In the genomic region with DNA sequence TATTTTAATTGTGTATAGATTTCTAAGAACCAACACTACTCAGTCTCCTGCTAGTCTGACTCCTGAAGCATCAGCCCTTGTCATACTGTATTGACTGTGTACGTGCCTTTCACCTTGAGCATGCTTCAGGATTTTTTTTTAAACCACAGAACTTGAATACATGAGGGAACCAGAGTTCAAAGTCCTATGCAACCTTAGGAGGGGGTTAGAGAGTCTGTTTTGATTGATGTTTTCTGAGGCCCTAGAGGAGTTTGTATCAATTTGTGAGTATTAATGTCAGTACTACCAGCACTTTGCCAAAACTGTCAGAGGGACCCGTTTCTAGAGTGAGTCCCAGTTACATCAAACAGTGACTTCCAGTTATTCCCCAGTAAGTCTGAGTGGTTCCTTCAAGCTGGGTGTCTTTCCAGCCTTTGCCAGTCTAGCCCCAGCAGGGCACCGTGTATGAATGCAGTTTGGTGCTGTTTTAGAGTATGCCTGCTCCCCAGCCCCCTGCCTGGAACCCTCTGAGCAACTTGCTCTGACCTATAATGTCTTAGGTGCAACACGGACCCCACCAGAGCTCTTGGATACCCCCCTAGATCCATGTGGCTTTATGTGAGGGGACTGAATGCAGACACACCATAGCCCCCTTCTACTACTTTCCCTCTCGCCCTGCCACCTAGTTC, we compare ENCODE assay signal across 14 cellular contexts. TPM values are rescaled to one million over a fixed set of nuclear protein-coding genes. Genes with fewer than 3 reads are reported as not detected.
DNase-seq lines count a peak whose midpoint lies in the region; ATAC-seq, FAIRE-seq and TF ChIP-seq lines count a peak whose summit lies in the region.
"Had no signal": no experiment of that assay in that cellular context is flagged by ENCODE, and none has a peak within 500 bp of the region (broad histone marks: within the 10 kb centered on the region; RNA-seq: fewer than 3 reads in every experiment).

No MANE protein-coding gene starts in this region.

- 80% methylated on average over 5 of the region's 5 CpGs for WGBS in A549 (ENCODE audit: missing lambda C conversion rate)
- 94% methylated on average over 4 of the region's 5 CpGs for WGBS in mammary epithelial cell (ENCODE audit: low coverage, missing lambda C conversion rate)
- WGBS in mesodermal cell (ENCODE audit: insufficient coverage in 2 of 2), 2 experiments, result 93 to 96% methylated on average over 2 to 3 of the region's 5 CpGs

- H2AFZ ChIP-seq in mammary epithelial cell (ENCODE audit: low read depth, low read length), result no peak overlapping the region

- H3K4me1 ChIP-seq in A549 (peaks cover 30% of the 10 kb centered on the region), mammary epithelial cell (ENCODE audit: insufficient read depth, low read length) (peaks cover 28% of the 10 kb centered on the region), mesodermal cell (ENCODE audit: control insufficient read depth, insufficient read depth, low read length, poor library complexity, severe bottlenecking) (peaks cover 27% of the 10 kb centered on the region)

- H3K9ac ChIP-seq in mammary epithelial cell (ENCODE audit: insufficient read depth, low read length), result no peak overlapping the region

- BruUV-seq in mammary epithelial cell (replicated peaks; lab: Mats Ljungman, UMichigan), result TSS peak; percentile 21

- no peak for TF ChIP-seq RAD21 in A549 (conservative IDR thresholded peaks at IDR 0.05 in 1 of 2, IDR thresholded peaks at IDR 0.05 in 1 of 2)

- H4K20me1 ChIP-seq in mammary epithelial cell (ENCODE audit: insufficient read depth, low read length), result peaks cover 3% of the 10 kb centered on the region

- H3K4me3 ChIP-seq in A549 (no peak overlapping the region), mammary epithelial cell (replicated peaks in 1 of 3; ENCODE audit: insufficient read depth in 1 of 3, low read depth in 2 of 3, low read length in 3 of 3) (no peak overlapping the region), mesodermal cell (ENCODE audit: extremely low read depth, insufficient read depth, low read length, poor library complexity, severe bottlenecking) (no peak overlapping the region)

- CTCF ChIA-PET in A549 (lab: Yijun Ruan, JAX) (interaction anchor here (0.7 to 2.3 kb wide), 9 partner anchors 8 to 400 kb away, joined by 3 to 13 read pairs (median 4); partner anchors contain the start of gene TP53INP2), mammary epithelial cell (lab: Charles Lee; ENCODE audit: low non-redundant PET) (no interaction called here)

- intact Hi-C loops in mammary epithelial cell (cut with micrococcal nuclease), result loop anchor here (1.0 kb wide), 1 partner anchor 452 kb away; no protein-coding TSS in a partner anchor

- H3K79me2 ChIP-seq in mammary epithelial cell (ENCODE audit: insufficient read depth, low read length), result no peaks in the 10 kb centered on the region

- dilution Hi-C loops in mammary epithelial cell (cut with HindIII; ENCODE audit: low sequenced_read_pairs), result loop anchor here (5.0 kb wide), 4 partner anchors 70 to 180 kb away; no protein-coding TSS in a partner anchor

- in situ Hi-C loops in mammary epithelial cell (cut with MboI; ENCODE audit: low sequenced_read_pairs in 2 of 2), result loop anchor here in 1 of 2 donors (5.0 kb wide), 1 partner anchor 135 kb away; no protein-coding TSS in a partner anchor

- no peaks in the 10 kb centered on the region for H3K27me3 ChIP-seq in mammary epithelial cell (ENCODE audit: insufficient read depth, low read length)

- TF ChIP-seq CTCF in A549 (IDR thresholded peaks at IDR 0.05) (no peak), mammary epithelial cell (conservative IDR thresholded peaks at IDR 0.05 in 1 of 2, IDR thresholded peaks at IDR 0.05 in 1 of 2; ENCODE audit: extremely low read depth in 1 of 2, insufficient read depth in 1 of 2, low read depth in 1 of 2, low read length in 2 of 2) (no peak)

- H3K9me3 ChIP-seq in A549 (no peaks in the 10 kb centered on the region), mammary epithelial cell (replicated peaks; ENCODE audit: insufficient read depth, low read length) (no peaks in the 10 kb centered on the region), mesodermal cell (ENCODE audit: control insufficient read depth, low read length) (no peaks in the 10 kb centered on the region)

- H3K27ac ChIP-seq in A549 (0 out of 6 replicates have a peak overlapping the region, but pooled peaks of 1 of the 2 experiments have one; percentile 30), mammary epithelial cell (ENCODE audit: insufficient read depth, low read depth, low read length) (no peak overlapping the region), mesodermal cell (ENCODE audit: low read depth, low read length, severe bottlenecking) (peak overlapping the region; percentile 74)

- no peak for TF ChIP-seq POLR2A in A549 (IDR thresholded peaks at IDR 0.05; ENCODE audit: low read length)

- H3K4me2 ChIP-seq in A549, result peak overlapping the region; percentile 23; the same call in 2 of the 3 replicates
- H3K4me2 ChIP-seq in mammary epithelial cell (ENCODE audit: insufficient read depth, low read depth, low read length), result no peak overlapping the region

- FAIRE-seq in A549 (lab: Jason Lieb, UNC), result no peak
- FAIRE-seq: frontal cortex, G401.6, TTC549 had no signal

- ATAC-seq in A549 (no peak), HG02852 (IDR thresholded peaks at IDR 0.05; ENCODE audit: unreplicated experiment) (no peak), GM19395 (IDR thresholded peaks at IDR 0.05; ENCODE audit: unreplicated experiment) (no peak)

- H3K36me3 ChIP-seq in mammary epithelial cell (ENCODE audit: insufficient read depth, low read length) (peaks cover 8% of the 10 kb centered on the region), mesodermal cell (ENCODE audit: control insufficient read depth, insufficient read depth, low read length) (peaks cover 53% of the 10 kb centered on the region)

- no peak for TF ChIP-seq EP300 in A549 (IDR thresholded peaks at IDR 0.05)

- DNase-seq in A549 (ENCODE audit: low read depth in 1 of 2, low spot score in 1 of 2), result no peak
- DNase-seq in HuH-7 (ENCODE audit: low spot score), result peak; percentile 52
- DNase-seq in mammary epithelial cell, result no peak
- no peak for DNase-seq in activated gamma-delta T cell (lab: John Stamatoyannopoulos, UW)
- no peak for DNase-seq in NCI-H2171 treated with DMSO at 0.1 percent for 48 hours (lab: John Stamatoyannopoulos, UW)
- DNase-seq: activated CD4-positive, alpha-beta memory T cell treated with anti-CD3 and anti-CD28 coated beads, Interleukin-2, amount 10 ng/mL, durations not matched to agents 7 days and 5 days; NCI-H1417 treated with DMSO at 0.1 percent for 48 hours; stimulated activated CD4-positive, alpha-beta T cell treated with anti-CD3 and anti-CD28 coated beads, Interleukin-4, amount 100 ng/mL, for 4 hours had no signal

- POLR2A ChIA-PET in A549 (lab: Yijun Ruan, JAX), result interaction anchor here (0.5 to 1.1 kb wide), 2 partner anchors 36 to 40 kb away, joined by 4 read pairs; partner anchors contain the start of gene PIGU

TF ChIP-seq in A549, 52 proteins besides CTCF, POLR2A, EP300 and RAD21:
- no peak for TF ChIP-seq CEBPB (IDR thresholded peaks at IDR 0.05)
- TF ChIP-seq, protein P1, sequence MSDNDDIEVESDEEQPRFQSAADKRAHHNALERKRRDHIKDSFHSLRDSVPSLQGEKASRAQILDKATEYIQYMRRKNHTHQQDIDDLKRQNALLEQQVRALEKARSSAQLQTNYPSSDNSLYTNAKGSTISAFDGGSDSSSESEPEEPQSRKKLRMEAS (IDR thresholded peaks at IDR 0.05), result no peak

RNA-seq across cellular contexts. Expression of gene TP53INP2, which starts 8.5 kb away (rescaled TPM):
- polyA plus RNA-seq in A549 (2011; rRNA removed) (2.2 and 3.6 TPM in 2 replicates), A549 (2017; fragmentation: RNase III; extraction: RNeasy Plus Mini Kit Qiagen cat#74134 plus additional on column Dnase treatment) (3.5 to 5.2 TPM (median 4.5 TPM) in 3 replicates), mammary epithelial cell (1.2 TPM)
- polyA plus RNA-seq in A549 (2012; cell fraction: cytosol; rRNA removed), result 1.9 and 2.7 TPM in 2 replicates
- 2.9 and 4.8 TPM in 2 replicates for polyA plus RNA-seq in A549 (2012; cell fraction: nucleus; rRNA removed)
- 3.7 and 4.4 TPM in 2 replicates for polyA minus RNA-seq in A549 (2011; rRNA and poly(A)+ RNA removed)
- total RNA-seq in mammary epithelial cell, result 1 to 10 TPM; 2.5 to 4.4 TPM
- 3.9 TPM for polyA minus RNA-seq in mammary epithelial cell
- 36.2 TPM for polyA plus RNA-seq in mesodermal cell (2013, experiment 1 of 2)
- 31.7 TPM for polyA plus RNA-seq in mesodermal cell (2013, experiment 2 of 2)

RNA-seq across cellular contexts. Expression of gene PIGU, which starts 35.8 kb away (rescaled TPM):
- polyA plus RNA-seq in A549 (2011; rRNA removed) (100 and 103 TPM in 2 replicates), A549 (2017; fragmentation: RNase III; extraction: RNeasy Plus Mini Kit Qiagen cat#74134 plus additional on column Dnase treatment) (26.0 to 27.8 TPM (median 26.2 TPM) in 3 replicates), mammary epithelial cell (37.6 TPM)
- polyA plus RNA-seq in A549 (2012; cell fraction: cytosol; rRNA removed), result 35.7 and 41.3 TPM in 2 replicates
- polyA plus RNA-seq in A549 (2012; cell fraction: nucleus; rRNA removed), result 38.1 and 44.9 TPM in 2 replicates
- polyA minus RNA-seq in A549 (2011; rRNA and poly(A)+ RNA removed), result 63.6 and 72.2 TPM in 2 replicates
- total RNA-seq in mammary epithelial cell, result 10 to 100 TPM; 10.5 to 15.2 TPM
- polyA minus RNA-seq in mammary epithelial cell, result 29.6 TPM
- 37.7 TPM for polyA plus RNA-seq in mesodermal cell (2013, experiment 1 of 2)
- polyA plus RNA-seq in mesodermal cell (2013, experiment 2 of 2), result 31.1 TPM
